In genomic region chr14:101736585-101736984, GRCh38 we compare ENCODE assay signal across 18 cellular contexts.
"Had no signal": no experiment of that assay in that cellular context is flagged by ENCODE, and none has a peak within 500 bp of the region (broad histone marks: within the 10 kb centered on the region; RNA-seq: fewer than 3 reads in every experiment).

No MANE protein-coding gene starts in this region.

- H3K27me3 ChIP-seq: cardiac muscle cell, hepatocyte, testis, uterus had no signal

- H3K4me1 Mint-ChIP-seq: nephron had no signal

- H2AFZ ChIP-seq: hepatocyte had no signal

- H3K4me3 ChIP-seq: cardiac muscle cell, gastroesophageal sphincter, hepatocyte, lung, testis, tibial nerve, uterus had no signal

- H3K4me3 Mint-ChIP-seq: dendritic cell treated with granulocyte-macrophage colony-stimulating factor and Interleukin-4, amounts not matched to agents 40 ng/mL and 50 ng/mL, for 4 days; naive B cell; nephron; stimulated activated naive CD8-positive, alpha-beta T cell treated with anti-CD3 and anti-CD28 coated beads, Interleukin-15, Interleukin-2, amounts not matched to agents 100 ng/mL and 50 ng/mL, for 24 hours had no signal

- H3K36me3 ChIP-seq: cardiac muscle cell, gastroesophageal sphincter, tibial nerve, uterus had no signal

- H3K4me1 ChIP-seq: testis, uterus had no signal

- ATAC-seq: esophagus mucosa, gastroesophageal sphincter, left colon, left ventricle myocardium superior had no signal

- H3K27ac Mint-ChIP-seq: dendritic cell treated with granulocyte-macrophage colony-stimulating factor and Interleukin-4, amounts not matched to agents 40 ng/mL and 50 ng/mL, for 4 days; nephron; stimulated activated naive CD8-positive, alpha-beta T cell treated with anti-CD3 and anti-CD28 coated beads, Interleukin-15, Interleukin-2, amounts not matched to agents 100 ng/mL and 50 ng/mL, for 24 hours had no signal

- H3K9me3 ChIP-seq: testis, uterus had no signal

- H3K4me2 ChIP-seq: hepatocyte had no signal

- FAIRE-seq: small intestine had no signal

- H3K27ac ChIP-seq: cardiac muscle cell, gastroesophageal sphincter, hepatocyte, testis, tibial nerve, uterus had no signal

- DNase-seq: left colon; left ventricle myocardium superior; mesenchymal stem cell; naive B cell; posterior cingulate gyrus; small intestine; stimulated activated CD4-positive, alpha-beta T cell treated with anti-CD3 and anti-CD28 coated beads, Interleukin-2, amount 100 ng/mL, for 48 hours; testis; uterus had no signal

- H3K27me3 Mint-ChIP-seq: stimulated activated naive CD8-positive, alpha-beta T cell treated with anti-CD3 and anti-CD28 coated beads, Interleukin-15, Interleukin-2, amounts not matched to agents 100 ng/mL and 50 ng/mL, for 24 hours had no signal
